In genomic region chr12:55877824-55878223, GRCh38 we compare ENCODE assay signal across 2 cellular contexts.
A peak's percentile ranks its signal among the peaks of the same experiment; 100 is the strongest.
TF ChIP-seq lines count a peak whose summit lies in the region.

No MANE protein-coding gene starts in this region.

TF ChIP-seq in HEK293, 187 proteins besides CTCF, POLR2A, EP300 and RAD21:
- TF ChIP-seq ZNF549 (tag by site-specific recombination; IDR thresholded peaks at IDR 0.05) (no peak), ZNF585B (tag by site-specific recombination; IDR thresholded peaks at IDR 0.05) (no peak), ZNF837 (tag by site-specific recombination; IDR thresholded peaks at IDR 0.05) (no peak), ZNF555 (tag by site-specific recombination; conservative IDR thresholded peaks at IDR 0.05) (no peak), ZNF558 (tag by site-specific recombination; IDR thresholded peaks at IDR 0.05) (no peak), ZNF791 (tag by site-specific recombination; IDR thresholded peaks at IDR 0.05) (peak; percentile 92), ZBTB1 (tag by site-specific recombination; IDR thresholded peaks at IDR 0.05) (no peak), ZNF146 (tag by site-specific recombination; IDR thresholded peaks at IDR 0.05) (no peak), SETDB1 (IDR thresholded peaks at IDR 0.05; ENCODE audit: insufficient read length, low read length) (peak; percentile 93), ZNF530 (tag by site-specific recombination; IDR thresholded peaks at IDR 0.05; ENCODE audit: low read depth) (no peak), REPIN1 (tag by site-specific recombination; IDR thresholded peaks at IDR 0.05; ENCODE audit: low read depth) (no peak)
- TF ChIP-seq, protein P1, sequence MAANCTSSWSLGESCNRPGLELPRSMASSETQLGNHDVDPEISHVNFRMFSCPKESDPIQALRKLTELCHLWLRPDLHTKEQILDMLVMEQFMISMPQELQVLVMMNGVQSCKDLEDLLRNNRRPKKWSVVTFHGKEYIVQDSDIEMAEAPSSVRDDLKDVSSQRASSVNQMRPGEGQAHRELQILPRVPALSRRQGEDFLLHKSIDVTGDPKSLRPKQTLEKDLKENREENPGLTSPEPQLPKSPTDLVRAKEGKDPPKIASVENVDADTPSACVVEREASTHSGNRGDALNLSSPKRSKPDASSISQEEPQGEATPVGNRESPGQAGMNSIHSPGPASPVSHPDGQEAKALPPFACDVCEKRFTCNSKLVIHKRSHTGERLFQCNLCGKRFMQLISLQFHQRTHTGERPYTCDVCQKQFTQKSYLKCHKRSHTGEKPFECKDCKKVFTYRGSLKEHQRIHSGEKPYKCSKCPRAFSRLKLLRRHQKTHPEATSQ (tag by site-specific recombination; IDR thresholded peaks at IDR 0.05), result no peak
- TF ChIP-seq, protein P2, sequence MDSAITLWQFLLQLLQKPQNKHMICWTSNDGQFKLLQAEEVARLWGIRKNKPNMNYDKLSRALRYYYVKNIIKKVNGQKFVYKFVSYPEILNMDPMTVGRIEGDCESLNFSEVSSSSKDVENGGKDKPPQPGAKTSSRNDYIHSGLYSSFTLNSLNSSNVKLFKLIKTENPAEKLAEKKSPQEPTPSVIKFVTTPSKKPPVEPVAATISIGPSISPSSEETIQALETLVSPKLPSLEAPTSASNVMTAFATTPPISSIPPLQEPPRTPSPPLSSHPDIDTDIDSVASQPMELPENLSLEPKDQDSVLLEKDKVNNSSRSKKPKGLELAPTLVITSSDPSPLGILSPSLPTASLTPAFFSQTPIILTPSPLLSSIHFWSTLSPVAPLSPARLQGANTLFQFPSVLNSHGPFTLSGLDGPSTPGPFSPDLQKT (IDR thresholded peaks at IDR 0.05; ENCODE audit: borderline replicate concordance, low read depth, low read length), result no peak
TF ChIP-seq in HEK293: peak in this region for 2.

TF ChIP-seq in GM12878, 131 proteins besides CTCF, POLR2A, EP300 and RAD21:
- TF ChIP-seq, protein P3, sequence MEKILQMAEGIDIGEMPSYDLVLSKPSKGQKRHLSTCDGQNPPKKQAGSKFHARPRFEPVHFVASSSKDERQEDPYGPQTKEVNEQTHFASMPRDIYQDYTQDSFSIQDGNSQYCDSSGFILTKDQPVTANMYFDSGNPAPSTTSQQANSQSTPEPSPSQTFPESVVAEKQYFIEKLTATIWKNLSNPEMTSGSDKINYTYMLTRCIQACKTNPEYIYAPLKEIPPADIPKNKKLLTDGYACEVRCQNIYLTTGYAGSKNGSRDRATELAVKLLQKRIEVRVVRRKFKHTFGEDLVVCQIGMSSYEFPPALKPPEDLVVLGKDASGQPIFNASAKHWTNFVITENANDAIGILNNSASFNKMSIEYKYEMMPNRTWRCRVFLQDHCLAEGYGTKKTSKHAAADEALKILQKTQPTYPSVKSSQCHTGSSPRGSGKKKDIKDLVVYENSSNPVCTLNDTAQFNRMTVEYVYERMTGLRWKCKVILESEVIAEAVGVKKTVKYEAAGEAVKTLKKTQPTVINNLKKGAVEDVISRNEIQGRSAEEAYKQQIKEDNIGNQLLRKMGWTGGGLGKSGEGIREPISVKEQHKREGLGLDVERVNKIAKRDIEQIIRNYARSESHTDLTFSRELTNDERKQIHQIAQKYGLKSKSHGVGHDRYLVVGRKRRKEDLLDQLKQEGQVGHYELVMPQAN (conservative IDR thresholded peaks at IDR 0.05), result no peak
- no peak for TF ChIP-seq CHD1 (IDR thresholded peaks at IDR 0.05; ENCODE audit: low read depth, low read length)
- TF ChIP-seq NFXL1 (IDR thresholded peaks at IDR 0.05; ENCODE audit: borderline replicate concordance), result no peak
- TF ChIP-seq MAX (IDR thresholded peaks at IDR 0.05; ENCODE audit: low read depth, low read length), result no peak
- no peak for TF ChIP-seq SUZ12 (IDR thresholded peaks at IDR 0.05; ENCODE audit: unreplicated experiment)
- TF ChIP-seq RAD51 (IDR thresholded peaks at IDR 0.05), result no peak
- TF ChIP-seq PAX8 (IDR thresholded peaks at IDR 0.05), result no peak
- no peak for TF ChIP-seq ZZZ3 (IDR thresholded peaks at IDR 0.05; ENCODE audit: control insufficient read depth, insufficient read length, low read depth)
- TF ChIP-seq E4F1 (IDR thresholded peaks at IDR 0.05; ENCODE audit: borderline replicate concordance, partially characterized antibody), result no peak
- no peak for TF ChIP-seq BRCA1 (IDR thresholded peaks at IDR 0.05; ENCODE audit: low read depth, low read length)
- no peak for TF ChIP-seq ZBTB4 (CRISPR knock-in tag; IDR thresholded peaks at IDR 0.05)
TF ChIP-seq in GM12878: peak in this region for 0.
